10 cellular contexts compared by ENCODE assay signal in the genomic region with DNA sequence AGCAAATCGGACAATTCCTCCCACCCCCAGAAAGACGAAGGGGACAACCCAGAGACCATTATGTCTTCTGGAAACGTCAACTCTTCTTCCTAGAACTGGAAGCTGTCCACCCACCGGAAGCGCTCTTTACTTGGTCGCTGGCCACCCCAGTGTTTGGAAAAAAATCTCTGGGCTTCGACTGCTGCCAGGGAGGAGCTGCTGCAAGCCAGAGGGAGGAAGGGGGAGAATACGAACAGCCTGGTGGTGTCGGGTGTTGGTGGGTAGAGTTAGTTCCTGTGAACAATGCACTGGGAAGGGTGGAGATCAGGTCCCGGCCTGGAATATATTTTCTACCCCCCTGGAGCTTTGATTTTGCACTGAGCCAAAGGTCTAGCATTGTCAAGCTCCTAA. TPM values are rescaled to one million over a fixed set of nuclear protein-coding genes. Genes with fewer than 3 reads are reported as not detected.
DNase-seq lines count a peak whose midpoint lies in the region; ATAC-seq and TF ChIP-seq lines count a peak whose summit lies in the region.
"Had no signal": no experiment of that assay in that cellular context is flagged by ENCODE, and none has a peak within 500 bp of the region (broad histone marks: within the 10 kb centered on the region; RNA-seq: fewer than 3 reads in every experiment).

No MANE protein-coding gene starts in this region.

- no peaks in the 10 kb centered on the region for H3K27me3 ChIP-seq in fibroblast of lung (ENCODE audit: control insufficient read depth, insufficient read depth, low read length)

- no peak overlapping the region for H2AFZ ChIP-seq in fibroblast of lung (ENCODE audit: low read length)

- no peaks in the 10 kb centered on the region for H3K27me3 Mint-ChIP-seq in T-helper 1 cell treated with Interleukin-12 subunit alpha and Interleukin-12 subunit beta and Interleukin-4 antibody, amounts not matched to agents 30 μg/mL and 1 μg/mL, for 36 hours (ENCODE audit: low read depth)
- H3K27me3 Mint-ChIP-seq in activated CD8-positive, alpha-beta T cell treated with anti-CD3 and anti-CD28 coated beads for 36 hours = no peaks in the 10 kb centered on the region

- peaks cover 41% of the 10 kb centered on the region for H3K4me1 Mint-ChIP-seq in T-helper 1 cell treated with Interleukin-12 subunit alpha and Interleukin-12 subunit beta and Interleukin-4 antibody, amounts not matched to agents 30 μg/mL and 1 μg/mL, for 36 hours (ENCODE audit: low read depth)
- peaks cover 37% of the 10 kb centered on the region for H3K4me1 Mint-ChIP-seq in activated CD8-positive, alpha-beta T cell treated with anti-CD3 and anti-CD28 coated beads for 36 hours (ENCODE audit: low read depth)

- TF ChIP-seq CTCF in activated CD8-positive, alpha-beta T cell treated with anti-CD3 and anti-CD28 coated beads for 36 hours (IDR thresholded peaks at IDR 0.05) = no peak
- no peak for TF ChIP-seq CTCF in fibroblast of lung (conservative IDR thresholded peaks at IDR 0.05 in 1 of 2, IDR thresholded peaks at IDR 0.05 in 1 of 2; ENCODE audit: low read depth in 1 of 2, low read length in 2 of 2)

- no peak for ATAC-seq in activated CD8-positive, alpha-beta T cell treated with anti-CD3 and anti-CD28 coated beads for 36 hours
- ATAC-seq in GM21786 (IDR thresholded peaks at IDR 0.05; ENCODE audit: unreplicated experiment) = no peak

- intact Hi-C loops in activated CD8-positive, alpha-beta T cell treated with anti-CD3 and anti-CD28 coated beads for 36 hours (cut with micrococcal nuclease) = loop anchor here (5.0 to 10.0 kb wide), 2 partner anchors 115 to 213 kb away; partner anchors contain the start of gene DPH5

- no peak overlapping the region for H3K4me3 ChIP-seq in fibroblast of lung (replicated peaks in 1 of 4; ENCODE audit: control extremely low read depth in 1 of 4, insufficient read depth in 1 of 4, low read depth in 3 of 4, low read length in 4 of 4)
- peak overlapping the region in 5 of 7 experiments; percentile 12 to 72 (median 44) for H3K4me3 ChIP-seq in skin epidermis

- DNase-seq in T-helper 1 cell (no peak), fibroblast of lung (ENCODE audit: low read depth in 2 of 2) (no peak), globus pallidus (ENCODE audit: low spot score) (no peak), NCI-H526 treated with DMSO at 0.1 percent for 48 hours (lab: John Stamatoyannopoulos, UW) (no peak)
- no peak for DNase-seq in activated CD8-positive, alpha-beta T cell treated with anti-CD3 and anti-CD28 coated beads for 36 hours
- DNase-seq: MM.1S had no signal

- H3K27ac ChIP-seq in fibroblast of lung (ENCODE audit: insufficient read depth, low read length) (no peak overlapping the region), skin epidermis (peak overlapping the region in 8 of 21 experiments; percentile 22 to 94 (median 58))
- H3K27ac ChIP-seq: 22Rv1 had no signal

- no peak overlapping the region for H3K9ac ChIP-seq in fibroblast of lung (ENCODE audit: insufficient read depth, low read length)

- POLR2A ChIA-PET in activated CD8-positive, alpha-beta T cell treated with anti-CD3 and anti-CD28 coated beads for 36 hours (lab: Charles Lee) = interaction anchor here (0.6 to 7.3 kb wide), 26 partner anchors 7 to 343 kb away, joined by 3 to 106 read pairs (median 4); no protein-coding TSS in a partner anchor

- no peaks in the 10 kb centered on the region for H3K9me3 ChIP-seq in fibroblast of lung (ENCODE audit: control insufficient read depth, insufficient read depth, low read depth, low read length)

- H4K20me1 ChIP-seq in fibroblast of lung (ENCODE audit: control insufficient read depth, extremely low read depth, insufficient read depth, low read length) = no peaks in the 10 kb centered on the region

- peak overlapping the region; percentile 98 for H3K4me3 Mint-ChIP-seq in T-helper 1 cell treated with Interleukin-12 subunit alpha and Interleukin-12 subunit beta and Interleukin-4 antibody, amounts not matched to agents 30 μg/mL and 1 μg/mL, for 36 hours
- H3K4me3 Mint-ChIP-seq in activated CD8-positive, alpha-beta T cell treated with anti-CD3 and anti-CD28 coated beads for 36 hours = peak overlapping the region; percentile 86

- H3K9me3 Mint-ChIP-seq in T-helper 1 cell treated with Interleukin-12 subunit alpha and Interleukin-12 subunit beta and Interleukin-4 antibody, amounts not matched to agents 30 μg/mL and 1 μg/mL, for 36 hours = no peaks in the 10 kb centered on the region
- H3K9me3 Mint-ChIP-seq in activated CD8-positive, alpha-beta T cell treated with anti-CD3 and anti-CD28 coated beads for 36 hours = peaks cover 2% of the 10 kb centered on the region

- H3K79me2 ChIP-seq in fibroblast of lung (ENCODE audit: control insufficient read depth, insufficient read depth, low read length) = no peaks in the 10 kb centered on the region

- H3K4me1 ChIP-seq in fibroblast of lung (ENCODE audit: control insufficient read depth, extremely low read depth, insufficient read depth, low read length) = peaks cover 6% of the 10 kb centered on the region

- H3K36me3 Mint-ChIP-seq in T-helper 1 cell treated with Interleukin-12 subunit alpha and Interleukin-12 subunit beta and Interleukin-4 antibody, amounts not matched to agents 30 μg/mL and 1 μg/mL, for 36 hours (ENCODE audit: low read depth) = peaks cover 60% of the 10 kb centered on the region
- peaks cover 70% of the 10 kb centered on the region for H3K36me3 Mint-ChIP-seq in activated CD8-positive, alpha-beta T cell treated with anti-CD3 and anti-CD28 coated beads for 36 hours (ENCODE audit: low read depth)

- no peaks in the 10 kb centered on the region for H3K36me3 ChIP-seq in fibroblast of lung (ENCODE audit: control insufficient read depth, insufficient read depth, low read length)

- peak overlapping the region; percentile 81 for H3K4me2 ChIP-seq in fibroblast of lung (ENCODE audit: extremely low read depth, insufficient read depth, low read length)

- peak overlapping the region; percentile 85 for H3K27ac Mint-ChIP-seq in T-helper 1 cell treated with Interleukin-12 subunit alpha and Interleukin-12 subunit beta and Interleukin-4 antibody, amounts not matched to agents 30 μg/mL and 1 μg/mL, for 36 hours
- peak overlapping the region; percentile 98 for H3K27ac Mint-ChIP-seq in activated CD8-positive, alpha-beta T cell treated with anti-CD3 and anti-CD28 coated beads for 36 hours

- CTCF ChIA-PET in activated CD8-positive, alpha-beta T cell treated with anti-CD3 and anti-CD28 coated beads for 36 hours (lab: Charles Lee) = interaction anchor here (0.8 to 15.6 kb wide), 17 partner anchors 8 to 317 kb away, joined by 3 to 301 read pairs (median 7); no protein-coding TSS in a partner anchor

RNA-seq across cellular contexts. Expression of gene S1PR1, which starts 3.2 kb away (rescaled TPM):
- 10 to 100 TPM; 63.9 to 66.4 TPM for total RNA-seq in activated CD8-positive, alpha-beta T cell treated with anti-CD3 and anti-CD28 coated beads for 36 hours
- 10.4 and 16.7 TPM in 2 replicates for total RNA-seq in fibroblast of lung
- polyA plus RNA-seq in fibroblast of lung = 5.9 and 6.2 TPM in 2 replicates
- polyA plus RNA-seq in fibroblast of lung (2012) = 3.7 and 3.9 TPM in 2 replicates
- polyA minus RNA-seq in fibroblast of lung (ENCODE audit: low replicate concordance) = 7.7 and 16.9 TPM in 2 replicates

Comparison
In these comparisons a context has a peak if more than half of its experiments do, and no peak if none do; other contexts are left out.
1. H3K4me3 ChIP-seq: peak in skin epidermis (5 of 7); none in fibroblast of lung (0 of 4).